In the genomic region with DNA sequence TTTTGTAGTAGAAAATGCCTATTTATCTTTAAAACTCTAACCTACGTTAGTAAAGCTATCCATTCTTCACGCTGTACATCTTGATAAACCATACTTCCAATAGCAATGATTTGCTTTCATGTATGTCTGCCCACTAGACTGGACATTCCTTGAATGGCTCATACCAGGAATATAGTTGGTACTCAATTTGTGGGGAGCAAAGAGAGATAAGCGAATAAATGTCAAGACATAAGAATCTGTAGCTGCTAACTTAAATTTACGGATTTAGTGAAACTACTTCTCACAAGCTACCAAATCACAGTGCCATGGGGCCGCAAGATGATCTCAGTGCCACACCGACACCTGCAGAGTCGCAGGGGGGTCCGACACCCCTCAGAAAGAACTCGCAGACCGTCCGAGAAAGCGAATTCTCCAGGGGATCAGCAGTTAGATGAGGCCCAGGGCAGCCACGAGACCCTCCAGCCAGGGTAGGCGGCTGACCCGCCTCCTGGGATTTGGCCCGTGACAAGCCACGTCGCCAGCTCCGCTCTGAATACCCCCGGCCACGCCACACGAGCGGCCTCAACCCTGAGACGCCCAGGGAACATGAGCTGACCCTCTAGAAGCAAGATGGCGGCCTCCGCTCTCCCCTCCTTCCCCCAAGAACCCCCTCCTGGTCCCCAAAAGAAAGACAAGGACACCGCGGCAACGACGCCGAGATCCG, we compare ENCODE assay signal across 8 cellular contexts. TPM values are rescaled to one million over a fixed set of nuclear protein-coding genes. Genes with fewer than 3 reads are reported as not detected.
A peak's percentile ranks its signal among the peaks of the same experiment; 100 is the strongest.
DNase-seq lines count a peak whose midpoint lies in the region; ATAC-seq and TF ChIP-seq lines count a peak whose summit lies in the region.

No MANE protein-coding gene starts in this region.

- no peak for DNase-seq in Right ventricle myocardium inferior (ENCODE audit: missing footprints)
- DNase-seq in cardiac septum (ENCODE audit: low spot score): no peak
- no peak for DNase-seq in body of pancreas
- DNase-seq in left lobe of liver (ENCODE audit: low spot score): no peak
- DNase-seq in thyroid gland: no peak
- DNase-seq in NCI-H1048 (lab: John Stamatoyannopoulos, UW): no peak
- no peak for DNase-seq in germinal center (ENCODE audit: low spot score)

- intact Hi-C loops in Right ventricle myocardium inferior (cut with DNase I): loop anchor here (2.0 to 5.0 kb wide), 4 partner anchors 40 to 325 kb away; no protein-coding TSS in a partner anchor
- intact Hi-C loops in cardiac septum (cut with DNase I): no loop called here
- intact Hi-C loops in body of pancreas (cut with DNase I): no loop called here
- intact Hi-C loops in thyroid gland (cut with DNase I): loop anchor here (10.0 kb wide), 1 partner anchor 122 kb away; no protein-coding TSS in a partner anchor

- ATAC-seq in Right ventricle myocardium inferior: peak; percentile 32
- peak; percentile 26 for ATAC-seq in body of pancreas
- peak; percentile 20 for ATAC-seq in left lobe of liver

- no peaks in the 10 kb centered on the region for H3K27me3 ChIP-seq in HUES6 (ENCODE audit: control insufficient read depth, insufficient read depth, low read length)
- no peaks in the 10 kb centered on the region for H3K27me3 ChIP-seq in body of pancreas
- no peaks in the 10 kb centered on the region for H3K27me3 ChIP-seq in thyroid gland

- WGBS in body of pancreas, 2 donors: 9 to 22% methylated on average over 15 to 32 of the region's 32 CpGs
- 17 to 26% methylated on average over 17 to 31 of the region's 32 CpGs for WGBS in thyroid gland, 2 donors

- no peak for TF ChIP-seq POLR2A in body of pancreas (IDR thresholded peaks at IDR 0.05)
- no peak for TF ChIP-seq POLR2A in thyroid gland (IDR thresholded peaks at IDR 0.05)

- peak overlapping the region; percentile 86 for H3K9ac ChIP-seq in HUES6 (ENCODE audit: low read length)

- H3K27ac ChIP-seq in HUES6 (ENCODE audit: low read depth, low read length) (peak overlapping the region; percentile 95), body of pancreas (peak overlapping the region; percentile 37 to 88 (median 85)), thyroid gland (peak overlapping the region; percentile 81 to 89 (median 83))

- H3K4me1 ChIP-seq in HUES6 (ENCODE audit: control insufficient read depth, insufficient read depth, low read length) (peaks cover 30% of the 10 kb centered on the region), body of pancreas (peaks cover 45% of the 10 kb centered on the region), thyroid gland (peaks cover 19 to 23% of the 10 kb centered on the region in 2 donors)

- H3K4me3 ChIP-seq in HUES6 (ENCODE audit: low read depth, low read length) (peak overlapping the region; percentile 75), body of pancreas (peak overlapping the region; percentile 60 to 76), thyroid gland (replicated peaks in 1 of 3) (peak overlapping the region; percentile 72 to 82 (median 79))

- H3K9me3 ChIP-seq in HUES6 (ENCODE audit: control insufficient read depth, insufficient read depth, low read depth, low read length): no peaks in the 10 kb centered on the region
- no peaks in the 10 kb centered on the region for H3K9me3 ChIP-seq in body of pancreas
- no peaks in the 10 kb centered on the region for H3K9me3 ChIP-seq in thyroid gland

- TF ChIP-seq CTCF in body of pancreas (IDR thresholded peaks at IDR 0.05) (no peak), thyroid gland (IDR thresholded peaks at IDR 0.05) (no peak)

- H3K36me3 ChIP-seq in HUES6 (ENCODE audit: control insufficient read depth, insufficient read depth, low read length) (no peaks in the 10 kb centered on the region), body of pancreas (replicated peaks in 1 of 2; ENCODE audit: insufficient read depth in 1 of 2, low read depth in 2 of 2) (no peaks in the 10 kb centered on the region), thyroid gland (no peaks in the 10 kb centered on the region)

RNA-seq across cellular contexts. Expression of a gene that starts 0.6 kb away (rescaled TPM):
- 35.7 TPM for total RNA-seq in Right ventricle myocardium inferior
- total RNA-seq in cardiac septum: 20.7 TPM
- 10 to 100 TPM; 10.5 to 14.5 TPM for total RNA-seq in body of pancreas
- total RNA-seq in left lobe of liver: 7.8 TPM
- 10 to 100 TPM; 18.3 to 29.7 (median 20.0) TPM for total RNA-seq in thyroid gland

RNA-seq across cellular contexts. Expression of a gene that starts 56.6 kb away (rescaled TPM):
- total RNA-seq in Right ventricle myocardium inferior (19.0 TPM), cardiac septum (15.9 TPM), body of pancreas (1 to 10 TPM; 6.6 to 9.9 TPM), left lobe of liver (6.4 TPM), thyroid gland (10 to 100 TPM; 27.1 to 59.4 (median 33.6) TPM)

Comparison
In these comparisons a context has a peak if more than half of its experiments do, and no peak if none do; other contexts are left out.
1. intact Hi-C loops: an anchor here in Right ventricle myocardium inferior (2.0 to 5.0 kb wide) and thyroid gland (10.0 kb wide); none called in cardiac septum and body of pancreas.